In the genomic region with DNA sequence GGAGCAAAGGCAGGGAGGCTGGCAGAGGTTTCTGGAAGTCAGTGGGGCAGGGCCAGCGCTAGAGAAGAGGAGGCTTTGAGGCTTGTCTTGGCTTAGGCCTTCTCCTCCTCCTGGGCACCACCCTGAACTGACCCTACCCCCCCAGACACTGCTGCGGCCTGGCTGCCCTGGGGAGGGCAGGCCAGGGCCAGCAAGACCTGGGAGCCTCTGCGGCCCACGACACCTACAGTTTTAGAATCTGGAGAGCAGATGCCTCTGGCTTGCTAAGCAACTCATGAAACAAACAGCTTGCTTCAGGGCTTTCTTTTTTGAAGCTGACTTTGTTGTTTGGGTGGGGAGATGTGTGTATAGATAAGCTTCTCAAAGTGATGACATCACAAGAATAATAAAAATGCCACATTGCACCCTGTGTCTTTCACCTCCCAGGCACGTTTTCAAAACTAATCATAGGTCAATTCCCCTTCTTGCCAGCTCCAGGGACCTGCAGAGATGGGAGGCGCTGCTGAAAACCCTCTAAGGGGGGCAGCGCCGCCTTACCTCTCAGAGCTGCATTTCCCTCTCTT, we compare ENCODE assay signal across 10 cellular contexts. TPM values are rescaled to one million over a fixed set of nuclear protein-coding genes. Genes with fewer than 3 reads are reported as not detected.
DNase-seq lines count a peak whose midpoint lies in the region; ATAC-seq, FAIRE-seq and TF ChIP-seq lines count a peak whose summit lies in the region.
"Had no signal": no experiment of that assay in that cellular context is flagged by ENCODE, and none has a peak within 500 bp of the region (broad histone marks: within the 10 kb centered on the region; RNA-seq: fewer than 3 reads in every experiment).

No MANE protein-coding gene starts in this region.

- DNase-seq in CD4-positive, alpha-beta memory T cell = peak; percentile 76 to 86 (median 81)
- DNase-seq in IMR-90 (peak; percentile 81), bronchial epithelial cell (ENCODE audit: low read depth) (peak; percentile 82), mesendoderm (peak; percentile 88), SK-N-DZ (ENCODE audit: low spot score) (no peak), gastrocnemius medialis (no peak), anterior cingulate cortex (lab: John Stamatoyannopoulos, UW) (no peak), HUDEP-2 (lab: John Stamatoyannopoulos, UW; ENCODE audit: unreplicated experiment in 76 of 76) (no peak)
- DNase-seq: activated CD4-positive, alpha-beta memory T cell treated with anti-CD3 and anti-CD28 coated beads, Interleukin-2, amount 10 ng/mL, durations not matched to agents 7 days and 5 days; HCEC 1CT had no signal

- H4K20me1 ChIP-seq in IMR-90 (ENCODE audit: insufficient read depth, low read length) = peaks cover 6% of the 10 kb centered on the region; the same call in 1 of the 2 replicates

- H3K79me2 ChIP-seq in mesendoderm (ENCODE audit: control insufficient read depth, insufficient read depth, low read length) = no peaks in the 10 kb centered on the region

- no peak for TF ChIP-seq CTCF in IMR-90 (conservative IDR thresholded peaks at IDR 0.05; ENCODE audit: low read depth, low read length)
- TF ChIP-seq CTCF in bronchial epithelial cell (IDR thresholded peaks at IDR 0.05; ENCODE audit: insufficient read depth, low read length, severe bottlenecking) = no peak
- TF ChIP-seq CTCF in gastrocnemius medialis (IDR thresholded peaks at IDR 0.05 in 4 of 5, conservative IDR thresholded peaks at IDR 0.05 in 1 of 5) = no peak

- no peak; the same call in 1 of the 2 replicates for TF ChIP-seq POLR2A in IMR-90 (IDR thresholded peaks at IDR 0.05; ENCODE audit: low read depth, low read length)
- no peak for TF ChIP-seq POLR2A in gastrocnemius medialis (IDR thresholded peaks at IDR 0.05)

- H3K36me3 Mint-ChIP-seq in CD4-positive, alpha-beta memory T cell = no peaks in the 10 kb centered on the region

- no TSS peak for BruUV-seq in IMR-90 (replicated peaks; lab: Mats Ljungman, UMichigan)

- peak overlapping the region; percentile 97 for H2BK120ac ChIP-seq in IMR-90 (ENCODE audit: low read depth, low read length)
- no peak overlapping the region for H2BK120ac ChIP-seq in mesendoderm (ENCODE audit: low read depth, low read length)

- H3K9ac ChIP-seq in IMR-90 (ENCODE audit: low read depth, low read length) (no peak overlapping the region), mesendoderm (ENCODE audit: low read length) (no peak overlapping the region)

- H4K91ac ChIP-seq in IMR-90 (ENCODE audit: insufficient read depth, low read depth, low read length) = peak overlapping the region; percentile 93; the same call in 1 of the 2 replicates

- H2AFZ ChIP-seq in IMR-90 (replicated peaks; ENCODE audit: low read length, poor library complexity) = peak overlapping the region; percentile 71

- peak overlapping the region in 7 of 8 donors; percentile 41 to 81 (median 59) for H3K4me3 Mint-ChIP-seq in CD4-positive, alpha-beta memory T cell
- H3K4me3 Mint-ChIP-seq: activated CD4-positive, alpha-beta memory T cell treated with anti-CD3 and anti-CD28 coated beads, Interleukin-2, amount 10 ng/mL, durations not matched to agents 7 days and 5 days had no signal

- 0 out of 2 replicates have a peak overlapping the region, but pooled peaks have one; percentile 3 for H3K14ac ChIP-seq in IMR-90 (replicated peaks; ENCODE audit: low read depth, low read length)

- peaks cover 0 to 23% of the 10 kb centered on the region in 2 experiments; a peak in 2 of 4 replicates for H3K79me1 ChIP-seq in IMR-90 (ENCODE audit: low read depth in 1 of 2, low read length in 2 of 2)
- no peaks in the 10 kb centered on the region for H3K79me1 ChIP-seq in mesendoderm (ENCODE audit: low read length)

- H4K5ac ChIP-seq in IMR-90 (ENCODE audit: low read depth, low read length) (no peak overlapping the region), mesendoderm (ENCODE audit: low read length) (no peak overlapping the region)

- H3K18ac ChIP-seq in IMR-90 (ENCODE audit: low read depth, low read length) (0 out of 2 replicates have a peak overlapping the region, but pooled peaks have one; percentile 10), mesendoderm (ENCODE audit: low read length) (peak overlapping the region; percentile 55)

- intact Hi-C loops in CD4-positive, alpha-beta memory T cell (cut with micrococcal nuclease) = loop anchor here (1.0 kb wide), 1 partner anchor 44 kb away; no protein-coding TSS in a partner anchor
- intact Hi-C loops in IMR-90 (cut with micrococcal nuclease) = no loop called here
- intact Hi-C loops in gastrocnemius medialis (cut with DNase I; ENCODE audit: low total_unique reads) = no loop called here

- peak overlapping the region; percentile 58 for H2AK9ac ChIP-seq in IMR-90 (replicated peaks; ENCODE audit: low read depth, low read length, poor library complexity)

- H3K36me3 ChIP-seq in CD4-positive, alpha-beta memory T cell (ENCODE audit: insufficient read depth, low read length) = no peaks in the 10 kb centered on the region
- H3K36me3 ChIP-seq in IMR-90 (ENCODE audit: control insufficient read depth, insufficient read depth, low read length) = no peaks in the 10 kb centered on the region
- H3K36me3 ChIP-seq in bronchial epithelial cell (ENCODE audit: control insufficient read depth, insufficient read depth, low read length) = no peaks in the 10 kb centered on the region
- H3K36me3 ChIP-seq in mesendoderm (ENCODE audit: control insufficient read depth, insufficient read depth, low read length) = no peaks in the 10 kb centered on the region
- no peaks in the 10 kb centered on the region for H3K36me3 ChIP-seq in gastrocnemius medialis

- H3K9me3 Mint-ChIP-seq in CD4-positive, alpha-beta memory T cell = peaks cover 0 to 2% (median 0%) of the 10 kb centered on the region in 8 donors
- H3K9me3 Mint-ChIP-seq: activated CD4-positive, alpha-beta memory T cell treated with anti-CD3 and anti-CD28 coated beads, Interleukin-2, amount 10 ng/mL, durations not matched to agents 7 days and 5 days had no signal

- peak overlapping the region; percentile 80 for H2BK20ac ChIP-seq in IMR-90 (ENCODE audit: low read depth, low read length)

- H3K56ac ChIP-seq in IMR-90 (ENCODE audit: extremely low read depth, insufficient read depth, low read length) (0 out of 2 replicates have a peak overlapping the region, but pooled peaks have one; percentile 71), mesendoderm (ENCODE audit: low read length) (no peak overlapping the region)

- H3K9me1 ChIP-seq in IMR-90 (ENCODE audit: insufficient read depth, low read length) = peaks cover 43% of the 10 kb centered on the region

- no peaks in the 10 kb centered on the region for H3K27me3 ChIP-seq in CD4-positive, alpha-beta memory T cell (ENCODE audit: insufficient read depth, low read length)
- H3K27me3 ChIP-seq in IMR-90 (ENCODE audit: control insufficient read depth, insufficient read depth, low read length) = no peaks in the 10 kb centered on the region; the same call in 1 of the 2 replicates
- H3K27me3 ChIP-seq in bronchial epithelial cell (ENCODE audit: control insufficient read depth, insufficient read depth, low read length) = no peaks in the 10 kb centered on the region
- no peaks in the 10 kb centered on the region for H3K27me3 ChIP-seq in mesendoderm (ENCODE audit: insufficient read depth, low read length, poor library complexity)
- no peaks in the 10 kb centered on the region for H3K27me3 ChIP-seq in gastrocnemius medialis

- CTCF ChIA-PET in CD4-positive, alpha-beta memory T cell (lab: Charles Lee; ENCODE audit: partially characterized antibody) = interaction anchor here (0.9 to 1.5 kb wide), 4 partner anchors 43 to 220 kb away, joined by 3 to 8 read pairs (median 4); no protein-coding TSS in a partner anchor
- CTCF ChIA-PET in IMR-90 (lab: Yijun Ruan, JAX) = interaction anchor here (1.4 kb wide), 1 partner anchor 8 kb away, joined by 3 read pairs; no protein-coding TSS in a partner anchor

- WGBS in IMR-90 (ENCODE audit: extremely low coverage in 2 of 2, insufficient read length in 1 of 2), 2 experiments = 80% methylated on average over 1 of the region's 8 CpGs; no CpG with 5 or more reads in 1 of the 2 experiments
- no CpG with 5 or more reads among the region's 8 CpGs for WGBS in mesendoderm (ENCODE audit: extremely low coverage, insufficient coverage, low lambda C conversion rate)

- H3K23ac ChIP-seq in IMR-90 (ENCODE audit: low read depth, low read length) = peak overlapping the region; percentile 83; the same call in 1 of the 2 replicates
- H3K23ac ChIP-seq in mesendoderm (ENCODE audit: low read length) = no peak overlapping the region

- H2BK5ac ChIP-seq in IMR-90 (ENCODE audit: low read depth, low read length, poor library complexity, severe bottlenecking) (peak overlapping the region; percentile 11), mesendoderm (ENCODE audit: low read length) (no peak overlapping the region)

- dilution Hi-C loops in IMR-90 (cut with HindIII; ENCODE audit: low sequenced_read_pairs, unreplicated experiment) = no loop called here

- ATAC-seq in IMR-90 (ENCODE audit: low read depth) (no peak), gastrocnemius medialis (no peak)

- H4K8ac ChIP-seq in IMR-90 (ENCODE audit: low read depth in 2 of 2, low read length in 2 of 2) = peak overlapping the region in 1 of 2 experiments; percentile 69; a peak in 1 of 4 replicates
- no peak overlapping the region for H4K8ac ChIP-seq in mesendoderm (ENCODE audit: low read depth, low read length)

- no peak for FAIRE-seq in bronchial epithelial cell (lab: Jason Lieb, UNC)

- H3K4me2 ChIP-seq in IMR-90 (ENCODE audit: low read depth, low read length) = no peak overlapping the region
- H3K4me2 ChIP-seq in mesendoderm (ENCODE audit: low read length) = no peak overlapping the region

- H3K27me3 Mint-ChIP-seq in CD4-positive, alpha-beta memory T cell = no peaks in the 10 kb centered on the region

- 0 out of 2 replicates have a peak, but pooled peaks have one; percentile 12 for TF ChIP-seq RAD21 in IMR-90 (IDR thresholded peaks at IDR 0.05; ENCODE audit: low read length)

- H2AK5ac ChIP-seq in IMR-90 (ENCODE audit: low read depth, low read length) = peak overlapping the region; percentile 86
- H2AK5ac ChIP-seq in mesendoderm (ENCODE audit: low read length) = no peak overlapping the region

- peaks cover 13 to 27% (median 19%) of the 10 kb centered on the region in 4 donors for H3K4me1 Mint-ChIP-seq in CD4-positive, alpha-beta memory T cell

- H3K4ac ChIP-seq in IMR-90 (ENCODE audit: low read depth, low read length) (peak overlapping the region; percentile 72), mesendoderm (ENCODE audit: low read depth, low read length) (peak overlapping the region; percentile 70)

- peaks cover 26% of the 10 kb centered on the region for H3K4me1 ChIP-seq in CD4-positive, alpha-beta memory T cell (ENCODE audit: insufficient read depth, low read length)
- H3K4me1 ChIP-seq in IMR-90 (ENCODE audit: control insufficient read depth, insufficient read depth, low read length) = peaks cover 41% of the 10 kb centered on the region
- H3K4me1 ChIP-seq in mesendoderm (ENCODE audit: control insufficient read depth, low read depth, low read length) = peaks cover 8% of the 10 kb centered on the region
- peaks cover 32 to 35% of the 10 kb centered on the region in 2 donors for H3K4me1 ChIP-seq in gastrocnemius medialis

- H3K4me3 ChIP-seq in CD4-positive, alpha-beta memory T cell (ENCODE audit: low read length in 2 of 2) = no peak overlapping the region
- H3K4me3 ChIP-seq in IMR-90 (ENCODE audit: insufficient read depth, low read depth, low read length) (no peak overlapping the region), bronchial epithelial cell (ENCODE audit: low read depth, low read length) (no peak overlapping the region), mesendoderm (ENCODE audit: low read length) (no peak overlapping the region), gastrocnemius medialis (no peak overlapping the region)

- in situ Hi-C loops in IMR-90 (cut with MboI; ENCODE audit: low sequenced_read_pairs) = no loop called here
- in situ Hi-C loops in gastrocnemius medialis (cut with MboI; ENCODE audit: low sequenced_read_pairs in 4 of 4) = no loop called here

- POLR2A ChIA-PET in CD4-positive, alpha-beta memory T cell (lab: Charles Lee; ENCODE audit: partially characterized antibody) = interaction anchor here (0.6 to 2.1 kb wide), 12 partner anchors 9 to 494 kb away, joined by 3 to 10 read pairs (median 4); a partner anchor contains a TSS
- POLR2A ChIA-PET in IMR-90 (lab: Charles Lee; ENCODE audit: unreplicated experiment) = no interaction called here

- H3K9me3 ChIP-seq in CD4-positive, alpha-beta memory T cell (ENCODE audit: control insufficient read depth in 1 of 2, low read length in 2 of 2) = no peaks in the 10 kb centered on the region
- H3K9me3 ChIP-seq in IMR-90 (ENCODE audit: control insufficient read depth, insufficient read depth, low read length) (no peaks in the 10 kb centered on the region), gastrocnemius medialis (no peaks in the 10 kb centered on the region)

- H3K27ac ChIP-seq in CD4-positive, alpha-beta memory T cell (ENCODE audit: low read depth, low read length) = peak overlapping the region; percentile 49
- H3K27ac ChIP-seq in IMR-90 (ENCODE audit: insufficient read depth, low read length) (0 out of 2 replicates have a peak overlapping the region, but pooled peaks have one; percentile 3), mesendoderm (ENCODE audit: low read depth, low read length) (peak overlapping the region; percentile 39), gastrocnemius medialis (no peak overlapping the region)

- H3K27ac Mint-ChIP-seq in CD4-positive, alpha-beta memory T cell = peak overlapping the region; percentile 78 to 97 (median 97)
- H3K27ac Mint-ChIP-seq: activated CD4-positive, alpha-beta memory T cell treated with anti-CD3 and anti-CD28 coated beads, Interleukin-2, amount 10 ng/mL, durations not matched to agents 7 days and 5 days had no signal

- peak overlapping the region; percentile 68; the same call in 2 of the 3 replicates for H2BK15ac ChIP-seq in IMR-90 (ENCODE audit: low read depth, low read length)
- no peak overlapping the region for H2BK15ac ChIP-seq in mesendoderm (replicated peaks; ENCODE audit: low read depth)

RNA-seq across cellular contexts. Expression of a gene that starts 46.2 kb away (rescaled TPM):
- 10 to 100 TPM; 31.0 to 31.2 TPM for total RNA-seq in CD4-positive, alpha-beta memory T cell
- 1 to 10 TPM; 2.7 to 4.7 TPM for polyA plus RNA-seq in CD4-positive, alpha-beta memory T cell
- total RNA-seq in IMR-90 (2012; rRNA removed) (13.3 and 15.8 TPM in 2 replicates), bronchial epithelial cell (11.5 and 19.2 TPM in 2 replicates), gastrocnemius medialis (10 to 100 TPM in 3 of 4 donors, 1 to 10 TPM in 1; 9.1 to 13.4 (median 10.8) TPM)
- polyA plus RNA-seq in IMR-90 (2012; rRNA removed) = 17.6 and 17.9 TPM in 2 replicates
- 8.3 and 14.6 TPM in 2 replicates for polyA plus RNA-seq in IMR-90 (2012; cell fraction: cytosol; rRNA removed)
- polyA plus RNA-seq in IMR-90 (2012; cell fraction: nucleus; rRNA removed; ENCODE audit: low replicate concordance) = 22.6 and 22.9 TPM in 2 replicates
- polyA plus RNA-seq in mesendoderm (2013, experiment 1 of 2) = 25.8 TPM
- 23.8 TPM for polyA plus RNA-seq in mesendoderm (2013, experiment 2 of 2)
- polyA plus RNA-seq in SK-N-DZ (2014; cell fraction: cytosol; rRNA removed) = 9.8 and 14.5 TPM in 2 replicates
- polyA plus RNA-seq in SK-N-DZ (2014; cell fraction: nucleus; rRNA removed) = 6.3 and 6.9 TPM in 2 replicates

Comparison
In these comparisons a context has a peak if more than half of its experiments do, and no peak if none do; other contexts are left out.
1. DNase-seq: peak in CD4-positive, alpha-beta memory T cell (5 of 5), IMR-90 (single experiment), bronchial epithelial cell (single experiment) and mesendoderm (single experiment); none in SK-N-DZ (single experiment), gastrocnemius medialis (0 of 2), anterior cingulate cortex (0 of 58) and HUDEP-2 (0 of 76).
2. H3K27ac ChIP-seq: peak in CD4-positive, alpha-beta memory T cell (single experiment), IMR-90 (single experiment) and mesendoderm (single experiment); none in gastrocnemius medialis (0 of 4).